Comparison of ENCODE assay signal across 1 cellular context in the genomic region with DNA sequence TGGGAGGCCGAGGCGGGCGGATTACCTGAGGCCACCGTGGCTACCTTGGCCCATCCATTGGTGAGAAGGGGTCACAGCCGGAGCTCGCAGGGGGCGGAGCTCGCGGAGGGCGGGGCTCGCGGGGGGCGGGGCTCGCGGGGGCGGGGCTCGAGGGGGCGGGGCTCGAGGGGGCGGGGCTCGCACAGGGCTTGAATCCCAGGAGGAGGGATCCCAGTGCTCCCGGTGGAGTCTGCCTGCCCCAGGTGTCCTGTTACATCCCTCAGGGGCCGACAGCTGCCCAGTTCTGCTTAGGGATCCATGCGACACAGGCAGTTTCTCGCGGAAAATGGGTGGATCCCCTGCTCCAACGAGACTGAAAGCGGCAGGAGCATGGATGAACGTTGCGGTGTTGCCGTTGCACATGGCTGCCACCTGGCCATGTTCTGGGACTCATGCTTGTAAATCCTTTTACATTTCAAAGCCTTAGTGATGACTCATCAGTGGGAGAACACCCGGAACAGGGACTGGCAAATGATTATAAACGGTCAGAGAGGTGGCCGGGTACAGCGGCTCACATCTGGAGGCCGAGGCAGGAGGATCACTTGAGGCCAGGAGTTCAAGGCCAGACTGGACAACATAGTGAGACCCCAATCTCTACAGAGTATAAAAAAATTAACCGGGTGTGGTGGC.
A peak's percentile ranks its signal among the peaks of the same experiment; 100 is the strongest.
TF ChIP-seq lines count a peak whose summit lies in the region.

No MANE protein-coding gene starts in this region.

TF ChIP-seq in K562, 482 proteins besides CTCF, POLR2A, EP300 and RAD21 (continued from another document and continues in another):
- TF ChIP-seq, protein P1, sequence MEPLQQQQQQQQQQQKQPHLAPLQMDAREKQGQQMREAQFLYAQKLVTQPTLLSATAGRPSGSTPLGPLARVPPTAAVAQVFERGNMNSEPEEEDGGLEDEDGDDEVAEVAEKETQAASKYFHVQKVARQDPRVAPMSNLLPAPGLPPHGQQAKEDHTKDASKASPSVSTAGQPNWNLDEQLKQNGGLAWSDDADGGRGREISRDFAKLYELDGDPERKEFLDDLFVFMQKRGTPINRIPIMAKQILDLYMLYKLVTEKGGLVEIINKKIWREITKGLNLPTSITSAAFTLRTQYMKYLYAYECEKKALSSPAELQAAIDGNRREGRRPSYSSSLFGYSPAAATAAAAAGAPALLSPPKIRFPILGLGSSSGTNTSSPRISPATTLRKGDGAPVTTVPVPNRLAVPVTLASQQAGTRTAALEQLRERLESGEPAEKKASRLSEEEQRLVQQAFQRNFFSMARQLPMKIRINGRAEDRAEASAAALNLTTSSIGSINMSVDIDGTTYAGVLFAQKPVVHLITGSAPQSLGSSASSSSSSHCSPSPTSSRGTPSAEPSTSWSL (CRISPR knock-in tag; IDR thresholded peaks at IDR 0.05; ENCODE audit: borderline replicate concordance) = no peak
- TF ChIP-seq, protein P2, sequence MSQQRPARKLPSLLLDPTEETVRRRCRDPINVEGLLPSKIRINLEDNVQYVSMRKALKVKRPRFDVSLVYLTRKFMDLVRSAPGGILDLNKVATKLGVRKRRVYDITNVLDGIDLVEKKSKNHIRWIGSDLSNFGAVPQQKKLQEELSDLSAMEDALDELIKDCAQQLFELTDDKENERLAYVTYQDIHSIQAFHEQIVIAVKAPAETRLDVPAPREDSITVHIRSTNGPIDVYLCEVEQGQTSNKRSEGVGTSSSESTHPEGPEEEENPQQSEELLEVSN (IDR thresholded peaks at IDR 0.05; ENCODE audit: borderline replicate concordance in 1 of 2, extremely low read depth in 1 of 2, insufficient read depth in 1 of 2, insufficient read length in 1 of 2, low read depth in 1 of 2, low read length in 1 of 2, poor library complexity in 1 of 2, severe bottlenecking in 1 of 2) = peak; percentile 49 to 83
- TF ChIP-seq CTBP1 (IDR thresholded peaks at IDR 0.05; ENCODE audit: borderline replicate concordance) (peak; percentile 75; the same call in 1 of the 2 replicates), ERF (CRISPR knock-in tag; IDR thresholded peaks at IDR 0.05) (no peak), ZEB2 (IDR thresholded peaks at IDR 0.05) (no peak), CEBPB (tag; IDR thresholded peaks at IDR 0.05) (no peak), ILK (tag; IDR thresholded peaks at IDR 0.05; ENCODE audit: borderline replicate concordance, low read depth) (no peak), LCOR (CRISPR knock-in tag; IDR thresholded peaks at IDR 0.05) (0 out of 2 replicates have a peak, but pooled peaks have one; percentile 49), JUN (IDR thresholded peaks at IDR 0.05; ENCODE audit: borderline replicate concordance, low read depth, low read length) (peak; percentile 60; the same call in 1 of the 2 replicates), JUN (CRISPR knock-in tag; IDR thresholded peaks at IDR 0.05; ENCODE audit: borderline replicate concordance) (peak; percentile 27; the same call in 1 of the 2 replicates), CHD1 (IDR thresholded peaks at IDR 0.05; ENCODE audit: low read length) (no peak), ZNF24 (IDR thresholded peaks at IDR 0.05) (peak; percentile 46; the same call in 1 of the 2 replicates), CREB1 (IDR thresholded peaks at IDR 0.05) (no peak), CREB1 (CRISPR knock-in tag; IDR thresholded peaks at IDR 0.05) (peak; percentile 46; the same call in 1 of the 2 replicates), ZNF121 (CRISPR knock-in tag; conservative IDR thresholded peaks at IDR 0.05) (peak; percentile 100), CHCHD3 (CRISPR knock-in tag; IDR thresholded peaks at IDR 0.05) (no peak), ZNF3 (CRISPR knock-in tag; IDR thresholded peaks at IDR 0.05) (no peak), ZNF76 (CRISPR knock-in tag; IDR thresholded peaks at IDR 0.05; ENCODE audit: borderline replicate concordance) (no peak), ZNF212 (CRISPR knock-in tag; IDR thresholded peaks at IDR 0.05) (no peak), KLF16 (IDR thresholded peaks at IDR 0.05) (no peak), TBL1XR1 (IDR thresholded peaks at IDR 0.05; ENCODE audit: low read length in 2 of 2) (no peak), TAF7 (tag; IDR thresholded peaks at IDR 0.05) (no peak), FOXP1 (CRISPR knock-in tag; IDR thresholded peaks at IDR 0.05) (peak; percentile 81; the same call in 1 of the 2 replicates), HLTF (IDR thresholded peaks at IDR 0.05) (no peak), MEIS2 (IDR thresholded peaks at IDR 0.05; ENCODE audit: partially characterized antibody) (peak; percentile 62), ZNF445 (CRISPR knock-in tag; IDR thresholded peaks at IDR 0.05; ENCODE audit: low read depth) (no peak), KHSRP (IDR thresholded peaks at IDR 0.05) (no peak), MTA3 (IDR thresholded peaks at IDR 0.05; ENCODE audit: borderline replicate concordance) (peak; percentile 83; the same call in 1 of the 2 replicates), ATF7 (IDR thresholded peaks at IDR 0.05) (peak; percentile 75), MYC (IDR thresholded peaks at IDR 0.05; ENCODE audit: low read depth, low read length) (peak; percentile 93), MYC (CRISPR knock-in tag; IDR thresholded peaks at IDR 0.05; ENCODE audit: borderline replicate concordance, low read depth) (0 out of 2 replicates have a peak, but pooled peaks have one; percentile 29), ZNF707 (CRISPR knock-in tag; conservative IDR thresholded peaks at IDR 0.05) (no peak), ASH1L (IDR thresholded peaks at IDR 0.05; ENCODE audit: borderline replicate concordance, low read depth, partially characterized antibody) (peak; percentile 49), MCM7 (IDR thresholded peaks at IDR 0.05) (no peak), TFAM (CRISPR knock-in tag; conservative IDR thresholded peaks at IDR 0.05) (no peak), ZFP36 (IDR thresholded peaks at IDR 0.05; ENCODE audit: low read depth, low read length, partially characterized antibody) (peak; percentile 48), KDM1A (IDR thresholded peaks at IDR 0.05) (peak; percentile 87 to 93), POLR3A (IDR thresholded peaks at IDR 0.05; ENCODE audit: borderline replicate concordance, extremely low read depth, insufficient read depth, insufficient read length) (no peak), NR2C1 (IDR thresholded peaks at IDR 0.05) (no peak), NR2C1 (tag; IDR thresholded peaks at IDR 0.05) (0 out of 2 replicates have a peak, but pooled peaks have one; percentile 23), KAT8 (IDR thresholded peaks at IDR 0.05; ENCODE audit: low read depth) (no peak), NFATC3 (IDR thresholded peaks at IDR 0.05) (0 out of 2 replicates have a peak, but pooled peaks have one; percentile 42), CC2D1A (IDR thresholded peaks at IDR 0.05) (peak; percentile 81), CSDE1 (IDR thresholded peaks at IDR 0.05) (no peak), KLF1 (tag; IDR thresholded peaks at IDR 0.05) (no peak), MEF2D (tag; conservative IDR thresholded peaks at IDR 0.05; ENCODE audit: low read depth) (0 out of 2 replicates have a peak, but pooled peaks have one; percentile 17), KDM5B (IDR thresholded peaks at IDR 0.05; ENCODE audit: insufficient replicate concordance, low read depth, low read length) (peak; percentile 54), GABPB2 (CRISPR knock-in tag; conservative IDR thresholded peaks at IDR 0.05) (no peak), ZFP1 (CRISPR knock-in tag; IDR thresholded peaks at IDR 0.05) (no peak), DACH1 (IDR thresholded peaks at IDR 0.05; ENCODE audit: partially characterized antibody) (no peak), RBM15 (IDR thresholded peaks at IDR 0.05; ENCODE audit: insufficient read depth, low read length) (no peak), PPARD (CRISPR knock-in tag; IDR thresholded peaks at IDR 0.05) (no peak), ZNF431 (CRISPR knock-in tag; IDR thresholded peaks at IDR 0.05) (no peak), SMARCB1 (IDR thresholded peaks at IDR 0.05; ENCODE audit: insufficient read length, low read depth) (no peak), MAFF (IDR thresholded peaks at IDR 0.05; ENCODE audit: low read length) (0 out of 2 replicates have a peak, but pooled peaks have one; percentile 15), DNMT1 (IDR thresholded peaks at IDR 0.05) (no peak), NRF1 (conservative IDR thresholded peaks at IDR 0.05 in 1 of 2, IDR thresholded peaks at IDR 0.05 in 1 of 2) (0 out of 4 replicates have a peak, but pooled peaks have one; percentile 15 to 25), RFX7 (CRISPR knock-in tag; IDR thresholded peaks at IDR 0.05) (no peak)
- TF ChIP-seq, protein P3, sequence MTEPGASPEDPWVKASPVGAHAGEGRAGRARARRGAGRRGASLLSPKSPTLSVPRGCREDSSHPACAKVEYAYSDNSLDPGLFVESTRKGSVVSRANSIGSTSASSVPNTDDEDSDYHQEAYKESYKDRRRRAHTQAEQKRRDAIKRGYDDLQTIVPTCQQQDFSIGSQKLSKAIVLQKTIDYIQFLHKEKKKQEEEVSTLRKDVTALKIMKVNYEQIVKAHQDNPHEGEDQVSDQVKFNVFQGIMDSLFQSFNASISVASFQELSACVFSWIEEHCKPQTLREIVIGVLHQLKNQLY (CRISPR knock-in tag; conservative IDR thresholded peaks at IDR 0.05) = no peak
- TF ChIP-seq, protein P4, sequence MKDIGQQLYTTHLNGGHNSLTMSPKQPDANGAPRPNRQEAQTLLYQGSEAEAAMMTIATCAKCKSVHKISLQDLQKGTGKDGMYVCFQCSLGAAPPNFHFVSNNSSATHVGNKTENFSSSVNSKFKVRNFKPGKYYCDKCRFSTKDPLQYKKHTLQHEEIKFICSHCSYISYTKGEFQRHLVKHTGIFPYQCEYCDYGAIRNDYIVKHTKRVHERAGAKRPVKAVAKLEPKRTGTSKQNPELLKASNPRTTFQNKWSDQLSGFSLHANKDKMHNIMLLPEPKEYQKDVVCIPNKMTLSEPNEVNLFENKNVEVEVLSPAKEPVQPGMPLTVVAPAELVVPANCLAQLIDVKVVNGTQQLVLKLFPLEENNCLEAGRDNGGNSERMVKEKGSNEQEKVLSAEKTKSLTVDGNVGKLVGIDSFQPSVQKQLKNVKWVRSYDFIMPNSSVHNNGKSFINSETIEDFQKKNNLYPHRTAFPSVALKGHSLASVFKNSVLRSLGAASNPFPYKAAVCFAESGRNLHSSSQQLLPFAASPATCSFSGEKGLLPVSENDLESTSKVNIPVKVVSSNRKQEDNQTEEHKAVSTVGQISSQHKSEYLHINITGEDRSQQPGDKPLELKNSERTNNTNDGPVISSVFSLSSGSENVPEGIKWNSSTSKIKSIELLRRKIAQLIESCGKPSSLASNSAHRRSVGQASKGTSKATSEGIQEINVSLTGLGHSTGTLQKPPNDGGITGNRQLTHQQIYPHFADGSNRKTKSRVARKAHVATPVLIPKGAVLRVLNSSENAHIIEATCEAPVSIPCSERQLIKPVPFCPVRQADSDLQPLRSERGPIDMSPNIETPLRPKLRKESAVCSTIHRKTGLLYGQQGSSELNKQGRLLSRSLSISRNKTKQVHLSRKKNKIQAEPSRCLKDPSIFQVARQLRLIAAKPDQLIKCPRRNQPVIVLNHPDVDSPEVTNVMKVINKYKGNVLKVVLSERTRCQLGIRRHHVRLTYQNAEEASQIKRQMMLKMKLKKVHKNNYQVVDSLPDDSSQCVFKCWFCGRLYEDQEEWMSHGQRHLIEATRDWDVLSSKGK (CRISPR knock-in tag; IDR thresholded peaks at IDR 0.05) = no peak
- TF ChIP-seq, protein P5, sequence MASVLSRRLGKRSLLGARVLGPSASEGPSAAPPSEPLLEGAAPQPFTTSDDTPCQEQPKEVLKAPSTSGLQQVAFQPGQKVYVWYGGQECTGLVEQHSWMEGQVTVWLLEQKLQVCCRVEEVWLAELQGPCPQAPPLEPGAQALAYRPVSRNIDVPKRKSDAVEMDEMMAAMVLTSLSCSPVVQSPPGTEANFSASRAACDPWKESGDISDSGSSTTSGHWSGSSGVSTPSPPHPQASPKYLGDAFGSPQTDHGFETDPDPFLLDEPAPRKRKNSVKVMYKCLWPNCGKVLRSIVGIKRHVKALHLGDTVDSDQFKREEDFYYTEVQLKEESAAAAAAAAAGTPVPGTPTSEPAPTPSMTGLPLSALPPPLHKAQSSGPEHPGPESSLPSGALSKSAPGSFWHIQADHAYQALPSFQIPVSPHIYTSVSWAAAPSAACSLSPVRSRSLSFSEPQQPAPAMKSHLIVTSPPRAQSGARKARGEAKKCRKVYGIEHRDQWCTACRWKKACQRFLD (CRISPR knock-in tag; IDR thresholded peaks at IDR 0.05) = peak; percentile 80
- TF ChIP-seq, protein P6, sequence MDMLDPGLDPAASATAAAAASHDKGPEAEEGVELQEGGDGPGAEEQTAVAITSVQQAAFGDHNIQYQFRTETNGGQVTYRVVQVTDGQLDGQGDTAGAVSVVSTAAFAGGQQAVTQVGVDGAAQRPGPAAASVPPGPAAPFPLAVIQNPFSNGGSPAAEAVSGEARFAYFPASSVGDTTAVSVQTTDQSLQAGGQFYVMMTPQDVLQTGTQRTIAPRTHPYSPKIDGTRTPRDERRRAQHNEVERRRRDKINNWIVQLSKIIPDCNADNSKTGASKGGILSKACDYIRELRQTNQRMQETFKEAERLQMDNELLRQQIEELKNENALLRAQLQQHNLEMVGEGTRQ (CRISPR knock-in tag; IDR thresholded peaks at IDR 0.05) = no peak
- TF ChIP-seq, protein P7, sequence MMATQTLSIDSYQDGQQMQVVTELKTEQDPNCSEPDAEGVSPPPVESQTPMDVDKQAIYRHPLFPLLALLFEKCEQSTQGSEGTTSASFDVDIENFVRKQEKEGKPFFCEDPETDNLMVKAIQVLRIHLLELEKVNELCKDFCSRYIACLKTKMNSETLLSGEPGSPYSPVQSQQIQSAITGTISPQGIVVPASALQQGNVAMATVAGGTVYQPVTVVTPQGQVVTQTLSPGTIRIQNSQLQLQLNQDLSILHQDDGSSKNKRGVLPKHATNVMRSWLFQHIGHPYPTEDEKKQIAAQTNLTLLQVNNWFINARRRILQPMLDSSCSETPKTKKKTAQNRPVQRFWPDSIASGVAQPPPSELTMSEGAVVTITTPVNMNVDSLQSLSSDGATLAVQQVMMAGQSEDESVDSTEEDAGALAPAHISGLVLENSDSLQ (IDR thresholded peaks at IDR 0.05) = peak; percentile 55; the same call in 1 of the 2 replicates
- TF ChIP-seq, protein P8, sequence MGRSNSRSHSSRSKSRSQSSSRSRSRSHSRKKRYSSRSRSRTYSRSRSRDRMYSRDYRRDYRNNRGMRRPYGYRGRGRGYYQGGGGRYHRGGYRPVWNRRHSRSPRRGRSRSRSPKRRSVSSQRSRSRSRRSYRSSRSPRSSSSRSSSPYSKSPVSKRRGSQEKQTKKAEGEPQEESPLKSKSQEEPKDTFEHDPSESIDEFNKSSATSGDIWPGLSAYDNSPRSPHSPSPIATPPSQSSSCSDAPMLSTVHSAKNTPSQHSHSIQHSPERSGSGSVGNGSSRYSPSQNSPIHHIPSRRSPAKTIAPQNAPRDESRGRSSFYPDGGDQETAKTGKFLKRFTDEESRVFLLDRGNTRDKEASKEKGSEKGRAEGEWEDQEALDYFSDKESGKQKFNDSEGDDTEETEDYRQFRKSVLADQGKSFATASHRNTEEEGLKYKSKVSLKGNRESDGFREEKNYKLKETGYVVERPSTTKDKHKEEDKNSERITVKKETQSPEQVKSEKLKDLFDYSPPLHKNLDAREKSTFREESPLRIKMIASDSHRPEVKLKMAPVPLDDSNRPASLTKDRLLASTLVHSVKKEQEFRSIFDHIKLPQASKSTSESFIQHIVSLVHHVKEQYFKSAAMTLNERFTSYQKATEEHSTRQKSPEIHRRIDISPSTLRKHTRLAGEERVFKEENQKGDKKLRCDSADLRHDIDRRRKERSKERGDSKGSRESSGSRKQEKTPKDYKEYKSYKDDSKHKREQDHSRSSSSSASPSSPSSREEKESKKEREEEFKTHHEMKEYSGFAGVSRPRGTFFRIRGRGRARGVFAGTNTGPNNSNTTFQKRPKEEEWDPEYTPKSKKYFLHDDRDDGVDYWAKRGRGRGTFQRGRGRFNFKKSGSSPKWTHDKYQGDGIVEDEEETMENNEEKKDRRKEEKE (IDR thresholded peaks at IDR 0.05; ENCODE audit: borderline replicate concordance in 1 of 2, control insufficient read depth in 1 of 2, low read depth in 2 of 2, low read length in 1 of 2) = no peak
